ENCODE assay signal across 26 cellular contexts in genomic region chr2:231519975-231520555, GRCh38. TPM values are rescaled to one million over a fixed set of nuclear protein-coding genes. Genes with fewer than 3 reads are reported as not detected.
"Had no signal": no experiment of that assay in that cellular context is flagged by ENCODE, and none has a peak within 500 bp of the region (broad histone marks: within the 10 kb centered on the region; RNA-seq: fewer than 3 reads in every experiment).

No MANE protein-coding gene starts in this region.

- H3K4me3 ChIP-seq: lower lobe of right lung, thoracic aorta had no signal

- H3K36me3 Mint-ChIP-seq: activated CD4-positive, alpha-beta memory T cell treated with anti-CD3 and anti-CD28 coated beads for 36 hours; mesothelial cell of epicardium; stimulated activated naive B cell treated with anti-CD40 and anti-IgM and Interleukin-4, amounts not matched to agents 10 μg/mL and 1 μg/mL and 100 μg/mL, for 72 hours had no signal

- DNase-seq: activated B cell treated with CpG ODN at 0.5 μM for 24 hours; activated CD4-positive, alpha-beta memory T cell treated with anti-CD3 and anti-CD28 coated beads for 36 hours; activated CD4-positive, alpha-beta T cell treated with anti-CD3 and anti-CD28 coated beads for 4 hours; activated effector memory CD4-positive, alpha-beta T cell treated with anti-CD3 and anti-CD28 coated beads, Interleukin-2, amount 50 U/mL, for 16 hours; activated naive CD4-positive, alpha-beta T cell treated with anti-CD3 and anti-CD28 coated beads, Interleukin-2, amount 50 U/mL, for 16 hours; activated T-cell treated with anti-CD3 and anti-CD28 coated beads, Interleukin-2, amount 50 U/mL, for 48 hours; effector memory CD4-positive, alpha-beta T cell; foreskin keratinocyte; hippocampal formation; islet precursor cell; left colon; lower lobe of right lung; occipital lobe; stimulated activated CD4-positive, alpha-beta T cell treated with anti-CD3 and anti-CD28 coated beads, Interleukin-4, amount 100 ng/mL, for 4 hours; stimulated activated naive B cell treated with anti-CD40 and anti-IgM and Interleukin-4, amounts not matched to agents 10 μg/mL and 1 μg/mL and 100 μg/mL, for 72 hours; T-helper 2 cell had no signal

- H3K27ac Mint-ChIP-seq: activated B cell treated with CpG ODN at 0.5 μM for 24 hours; activated CD4-positive, alpha-beta memory T cell treated with anti-CD3 and anti-CD28 coated beads for 36 hours; dendritic cell treated with granulocyte-macrophage colony-stimulating factor and Interleukin-4, amounts not matched to agents 40 ng/mL and 50 ng/mL, for 4 days; mesothelial cell of epicardium; stimulated activated naive B cell treated with anti-CD40 and anti-IgM and Interleukin-4, amounts not matched to agents 10 μg/mL and 1 μg/mL and 100 μg/mL, for 72 hours had no signal

- H3K36me3 ChIP-seq: lower lobe of right lung, thoracic aorta had no signal

- H3K27ac ChIP-seq: epithelial cell of prostate, foreskin keratinocyte, lower lobe of right lung, thoracic aorta had no signal

- H3K27me3 Mint-ChIP-seq: activated B cell treated with CpG ODN at 0.5 μM for 24 hours; activated CD4-positive, alpha-beta memory T cell treated with anti-CD3 and anti-CD28 coated beads for 36 hours; stimulated activated naive B cell treated with anti-CD40 and anti-IgM and Interleukin-4, amounts not matched to agents 10 μg/mL and 1 μg/mL and 100 μg/mL, for 72 hours had no signal

- FAIRE-seq: astrocyte, bronchial epithelial cell, TTC549 had no signal

- H3K4me3 Mint-ChIP-seq: activated B cell treated with CpG ODN at 0.5 μM for 24 hours; activated CD4-positive, alpha-beta memory T cell treated with anti-CD3 and anti-CD28 coated beads for 36 hours; dendritic cell treated with granulocyte-macrophage colony-stimulating factor and Interleukin-4, amounts not matched to agents 40 ng/mL and 50 ng/mL, for 4 days; mesothelial cell of epicardium; stimulated activated naive B cell treated with anti-CD40 and anti-IgM and Interleukin-4, amounts not matched to agents 10 μg/mL and 1 μg/mL and 100 μg/mL, for 72 hours had no signal

- ATAC-seq: foreskin keratinocyte; left colon; lower lobe of right lung; sciatic nerve; stimulated activated naive B cell treated with anti-CD40 and anti-IgM and Interleukin-4, amounts not matched to agents 10 μg/mL and 1 μg/mL and 100 μg/mL, for 72 hours had no signal

- H3K9me3 ChIP-seq: lower lobe of right lung, thoracic aorta had no signal

RNA-seq across cellular contexts. Expression of gene NMUR1, which starts 10.2 kb away (rescaled TPM):
- total RNA-seq: activated B cell treated with CpG ODN at 0.5 μM for 24 hours, astrocyte, bronchial epithelial cell, foreskin keratinocyte, occipital lobe, pulmonary artery endothelial cell had no signal
- polyA plus RNA-seq: foreskin keratinocyte, neural cell had no signal
